8 cellular contexts compared by ENCODE assay signal in the genomic region with DNA sequence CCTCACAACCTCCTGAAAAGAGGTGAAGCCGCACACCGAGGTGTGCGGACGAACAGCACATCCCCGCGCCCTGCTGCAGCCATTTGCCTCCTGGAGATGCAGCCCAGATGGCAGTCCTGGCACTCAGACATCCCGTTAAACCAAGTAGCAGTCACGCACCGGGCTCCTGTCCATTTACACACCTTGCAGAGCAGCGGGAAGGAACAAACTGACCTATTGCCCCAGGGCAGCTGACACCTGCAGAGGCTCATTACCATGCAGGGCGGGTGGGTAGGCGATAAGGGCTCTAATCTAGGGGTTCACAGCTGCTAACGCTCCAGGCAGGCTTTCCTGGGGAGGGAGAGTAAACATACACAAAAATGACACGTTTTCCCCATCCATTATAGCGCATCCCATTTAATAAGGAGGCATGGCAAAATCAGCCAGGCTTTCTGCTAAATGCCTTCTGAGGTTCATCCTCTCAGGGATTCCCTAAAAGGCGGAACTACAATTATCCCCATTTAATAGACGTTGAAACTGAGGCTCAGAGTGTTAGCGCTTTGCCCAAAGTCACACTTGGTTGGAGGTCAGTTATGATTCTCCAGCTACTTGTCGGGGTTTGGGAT. TPM values are rescaled to one million over a fixed set of nuclear protein-coding genes. Genes with fewer than 3 reads are reported as not detected.
DNase-seq lines count a peak whose midpoint lies in the region; ATAC-seq and TF ChIP-seq lines count a peak whose summit lies in the region.

No MANE protein-coding gene starts in this region.

- peak in 1 of 7 experiments; percentile 65 for DNase-seq in CD8-positive, alpha-beta T cell
- DNase-seq in astrocyte of the cerebellum (ENCODE audit: low read depth) (no peak), left lobe of liver (ENCODE audit: low spot score) (peak; percentile 65), thyroid gland (peak in 1 of 2 donors; percentile 33), hippocampal formation (lab: John Stamatoyannopoulos, UW) (no peak)

- no peak for TF ChIP-seq POLR2A in thyroid gland (IDR thresholded peaks at IDR 0.05)

- peaks cover 24% of the 10 kb centered on the region for H3K36me3 Mint-ChIP-seq in CD8-positive, alpha-beta T cell

- peak overlapping the region; percentile 96 for H3K27ac Mint-ChIP-seq in CD8-positive, alpha-beta T cell

- in situ Hi-C loops in astrocyte of the cerebellum (cut with HindIII; ENCODE audit: low sequenced_read_pairs): no loop called here

- no peak for TF ChIP-seq CTCF in CD8-positive, alpha-beta T cell (IDR thresholded peaks at IDR 0.05)
- TF ChIP-seq CTCF in astrocyte of the cerebellum (IDR thresholded peaks at IDR 0.05; ENCODE audit: low read depth, low read length, missing control alignments) (no peak), thyroid gland (IDR thresholded peaks at IDR 0.05) (no peak)

- no peak for ATAC-seq in CD8-positive, alpha-beta T cell
- ATAC-seq in left lobe of liver: peak; percentile 1
- ATAC-seq in HG02623 (IDR thresholded peaks at IDR 0.05; ENCODE audit: unreplicated experiment): no peak
- ATAC-seq in HG03565 (IDR thresholded peaks at IDR 0.05; ENCODE audit: unreplicated experiment): no peak

- CTCF ChIA-PET in CD8-positive, alpha-beta T cell (lab: Charles Lee): interaction anchor here (0.9 to 3.7 kb wide), 13 partner anchors 9 to 87 kb away, joined by 3 to 43 read pairs (median 4); a partner anchor contains a TSS

- H3K9me3 ChIP-seq in CD8-positive, alpha-beta T cell (ENCODE audit: low read length): no peaks in the 10 kb centered on the region
- no peaks in the 10 kb centered on the region for H3K9me3 ChIP-seq in KOPT-K1 (ENCODE audit: insufficient read depth, low read length, poor library complexity, severe bottlenecking)
- no peaks in the 10 kb centered on the region for H3K9me3 ChIP-seq in thyroid gland

- peak overlapping the region; percentile 49 for H3K27ac ChIP-seq in CD8-positive, alpha-beta T cell (ENCODE audit: low read depth, low read length)
- H3K27ac ChIP-seq in KOPT-K1 (ENCODE audit: low read depth, low read length, poor library complexity, severe bottlenecking): peak overlapping the region; percentile 77
- H3K27ac ChIP-seq in thyroid gland: peak overlapping the region in 2 of 3 donors; percentile 68 to 81

- peaks cover 55% of the 10 kb centered on the region for H3K4me1 ChIP-seq in CD8-positive, alpha-beta T cell (ENCODE audit: insufficient read depth, low read length)
- H3K4me1 ChIP-seq in thyroid gland: peaks cover 40 to 56% of the 10 kb centered on the region in 2 donors

- peak overlapping the region; percentile 93 for H3K4me3 Mint-ChIP-seq in CD8-positive, alpha-beta T cell

- intact Hi-C loops in CD8-positive, alpha-beta T cell (cut with DNase I, micrococcal nuclease): loop anchor here (1.0 to 5.0 kb wide), 15 partner anchors 13 to 548 kb away; a partner anchor contains a TSS
- intact Hi-C loops in thyroid gland (cut with DNase I): no loop called here

- no peaks in the 10 kb centered on the region for H3K27me3 ChIP-seq in CD8-positive, alpha-beta T cell (ENCODE audit: insufficient read depth, low read length)
- H3K27me3 ChIP-seq in thyroid gland: no peaks in the 10 kb centered on the region

- H3K36me3 ChIP-seq in CD8-positive, alpha-beta T cell (ENCODE audit: insufficient read depth, low read length): peaks cover 12% of the 10 kb centered on the region
- H3K36me3 ChIP-seq in KOPT-K1 (ENCODE audit: insufficient read depth, low read length) (peaks cover 11% of the 10 kb centered on the region), thyroid gland (peaks cover 0 to 1% of the 10 kb centered on the region in 2 donors)

- peak overlapping the region; percentile 71 for H3K4me3 ChIP-seq in CD8-positive, alpha-beta T cell (ENCODE audit: low read depth, low read length)
- H3K4me3 ChIP-seq in astrocyte of the cerebellum (ENCODE audit: low read depth, low read length): peak overlapping the region; percentile 91
- H3K4me3 ChIP-seq in thyroid gland (replicated peaks in 1 of 3): peak overlapping the region in 1 of 3 donors; percentile 62

- H3K27me3 Mint-ChIP-seq in CD8-positive, alpha-beta T cell (ENCODE audit: low read depth): no peaks in the 10 kb centered on the region

- POLR2A ChIA-PET in CD8-positive, alpha-beta T cell (lab: Charles Lee): interaction anchor here (0.8 to 3.6 kb wide), 16 partner anchors 9 to 316 kb away, joined by 3 to 30 read pairs (median 5); a partner anchor contains a TSS

- 50 to 56% methylated on average over 8 to 19 of the region's 19 CpGs for WGBS in thyroid gland, 2 donors

- H3K4me1 Mint-ChIP-seq in CD8-positive, alpha-beta T cell (ENCODE audit: low read depth): peaks cover 59% of the 10 kb centered on the region

- no peaks in the 10 kb centered on the region for H3K9me3 Mint-ChIP-seq in CD8-positive, alpha-beta T cell

RNA-seq across cellular contexts. Expression of a gene that starts 0.8 kb away (rescaled TPM):
- 10 to 100 TPM; 64.7 to 65.1 TPM for total RNA-seq in CD8-positive, alpha-beta T cell
- 13.5 TPM for total RNA-seq in left lobe of liver
- 10 to 100 TPM in 2 of 4 donors, 1 to 10 TPM in 2; 8.6 to 18.8 (median 12.0) TPM for total RNA-seq in thyroid gland

RNA-seq across cellular contexts. Expression of a gene that starts 2.7 kb away (rescaled TPM):
- total RNA-seq in CD8-positive, alpha-beta T cell: 10 to 100 TPM; 20.6 to 20.8 TPM
- total RNA-seq in left lobe of liver (19.0 TPM), thyroid gland (10 to 100 TPM; 26.9 to 55.5 (median 43.2) TPM)

RNA-seq across cellular contexts. Expression of a gene that starts 4.8 kb away (rescaled TPM):
- total RNA-seq in CD8-positive, alpha-beta T cell: 10 to 100 TPM; 35.6 to 41.4 TPM
- total RNA-seq in left lobe of liver (17.0 TPM), thyroid gland (10 to 100 TPM; 28.2 to 79.1 (median 41.3) TPM)

RNA-seq across cellular contexts. Expression of a gene that starts 16.9 kb away (rescaled TPM):
- total RNA-seq in CD8-positive, alpha-beta T cell: 100 to 1,000 TPM; 231 to 246 TPM
- total RNA-seq in left lobe of liver: 42.3 TPM
- 100 to 1,000 TPM; 195 to 277 (median 222) TPM for total RNA-seq in thyroid gland

RNA-seq across cellular contexts. Expression of a gene that starts 20.5 kb away (rescaled TPM):
- total RNA-seq in CD8-positive, alpha-beta T cell: 10 to 100 TPM in 1 of 2 experiments, 1 to 10 TPM in 1; 9.1 to 11.1 TPM
- total RNA-seq in left lobe of liver: not detected
- 1 to 10 TPM in 1 of 4 donors, not detected in 3; 1.2 TPM for total RNA-seq in thyroid gland
